Comparison of ENCODE assay signal across 8 cellular contexts in the genomic region with DNA sequence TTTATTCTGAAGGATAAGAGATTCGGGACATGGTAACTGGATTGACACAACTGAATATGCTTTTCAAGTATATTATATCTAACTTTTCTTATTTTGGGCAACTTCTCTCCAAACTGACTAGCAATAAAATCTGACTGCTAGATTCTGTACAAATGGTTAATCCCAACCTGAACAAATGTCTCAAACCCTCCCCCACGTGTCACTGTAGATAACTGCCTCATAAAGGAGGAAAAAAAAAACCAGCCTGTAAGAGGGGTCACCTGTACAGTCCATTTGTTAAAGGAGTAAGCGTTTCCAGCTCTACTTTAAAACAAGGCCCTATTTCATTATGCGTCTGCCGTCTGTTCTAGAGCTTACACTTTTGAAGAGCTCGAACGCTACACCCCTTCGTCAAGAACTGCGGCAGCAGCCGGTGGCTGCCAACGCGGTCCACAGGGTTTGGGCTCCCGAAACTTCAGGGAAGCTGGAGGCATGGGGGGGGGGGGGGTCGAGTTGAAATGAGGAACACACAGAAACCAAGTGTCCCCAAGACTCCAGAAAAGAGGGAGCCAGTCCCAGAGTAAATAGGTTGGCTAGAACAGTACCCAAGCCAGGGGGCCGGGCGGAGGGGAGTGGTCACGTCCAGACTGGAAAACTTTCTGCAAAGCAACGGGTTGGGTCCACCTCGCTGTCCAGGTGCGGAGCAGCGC. TPM values are rescaled to one million over a fixed set of nuclear protein-coding genes. Genes with fewer than 3 reads are reported as not detected.
A peak's percentile ranks its signal among the peaks of the same experiment; 100 is the strongest.
DNase-seq lines count a peak whose midpoint lies in the region; ATAC-seq, FAIRE-seq and TF ChIP-seq lines count a peak whose summit lies in the region.

No MANE protein-coding gene starts in this region.

- peaks cover 54% of the 10 kb centered on the region for H3K79me2 ChIP-seq in Loucy (ENCODE audit: insufficient read depth, low read length)

- H3K27ac Mint-ChIP-seq in activated naive CD4-positive, alpha-beta T cell treated with anti-CD3 and anti-CD28 coated beads, Interleukin-2, amount 50 U/mL, for 72 hours: peak overlapping the region; percentile 87 to 97

- peak overlapping the region; percentile 85 for H3K9ac ChIP-seq in Loucy (ENCODE audit: low read depth, low read length, poor library complexity, severe bottlenecking)

- no peak for FAIRE-seq in GM19239 (lab: Jason Lieb, UNC)

- no peaks in the 10 kb centered on the region for H3K9me2 ChIP-seq in Loucy (replicated peaks; ENCODE audit: low read depth, low read length)

- peaks cover 0 to 12% of the 10 kb centered on the region in 2 donors for H3K36me3 Mint-ChIP-seq in activated naive CD4-positive, alpha-beta T cell treated with anti-CD3 and anti-CD28 coated beads, Interleukin-2, amount 50 U/mL, for 72 hours

- H3K27ac ChIP-seq in right cardiac atrium (ENCODE audit: low read length): peak overlapping the region; percentile 48

- no peaks in the 10 kb centered on the region for H3F3A ChIP-seq in Loucy (ENCODE audit: low read depth)

- H4K20me1 ChIP-seq in Loucy (ENCODE audit: insufficient read depth, low read length, poor library complexity, severe bottlenecking): peaks cover 40% of the 10 kb centered on the region

- no peaks in the 10 kb centered on the region for H3K27me3 ChIP-seq in Loucy (ENCODE audit: insufficient read depth, low read length, poor library complexity, severe bottlenecking)
- H3K27me3 ChIP-seq in right cardiac atrium (ENCODE audit: control insufficient read depth, insufficient read depth): no peaks in the 10 kb centered on the region

- peak overlapping the region; percentile 85 for H3K4me2 ChIP-seq in Loucy (ENCODE audit: low read depth, low read length, poor library complexity, severe bottlenecking)

- no peaks in the 10 kb centered on the region for H3K36me3 ChIP-seq in Loucy (ENCODE audit: insufficient read depth, low read length)

- H3K9me3 ChIP-seq in Loucy (ENCODE audit: insufficient read depth, low read depth, low read length) (no peaks in the 10 kb centered on the region), right cardiac atrium (ENCODE audit: control insufficient read depth, low read length) (no peaks in the 10 kb centered on the region)

- TF ChIP-seq CTCF in Loucy (conservative IDR thresholded peaks at IDR 0.05; ENCODE audit: low read length): no peak

- ATAC-seq in activated naive CD4-positive, alpha-beta T cell treated with anti-CD3 and anti-CD28 coated beads, Interleukin-2, amount 50 U/mL, for 72 hours: peak; percentile 60 to 75
- ATAC-seq in right cardiac atrium (peak; percentile 81 to 86), sciatic nerve (peak; percentile 66)

- peak; percentile 45 to 78 for DNase-seq in NCI-H2081 (lab: John Stamatoyannopoulos, UW)
- no peak for DNase-seq in NCI-H2081 treated with DMSO at 0.1 percent for 48 hours (lab: John Stamatoyannopoulos, UW)
- peak; percentile 3 for DNase-seq in HCEC 1CT
- DNase-seq in activated naive CD4-positive, alpha-beta T cell treated with anti-CD3 and anti-CD28 coated beads, Interleukin-2, amount 50 U/mL, for 72 hours (ENCODE audit: low spot score in 2 of 2): no peak
- DNase-seq in right cardiac atrium: no peak
- DNase-seq in sciatic nerve (ENCODE audit: low spot score): no peak
- no peak for DNase-seq in GM19239 (ENCODE audit: insufficient read length, low spot score)

- H3K9me3 Mint-ChIP-seq in activated naive CD4-positive, alpha-beta T cell treated with anti-CD3 and anti-CD28 coated beads, Interleukin-2, amount 50 U/mL, for 72 hours: no peaks in the 10 kb centered on the region

- H3K4me1 ChIP-seq in Loucy (ENCODE audit: insufficient read depth, low read length, poor library complexity, severe bottlenecking) (peaks cover 46% of the 10 kb centered on the region), right cardiac atrium (ENCODE audit: control insufficient read depth, insufficient read depth, low read length) (no peaks in the 10 kb centered on the region)

- H2AFZ ChIP-seq in Loucy (ENCODE audit: low read length): peak overlapping the region; percentile 95

- intact Hi-C loops in right cardiac atrium (cut with DNase I): no loop called here
- intact Hi-C loops in sciatic nerve (cut with DNase I): no loop called here

- H3K4me3 ChIP-seq in Loucy (ENCODE audit: low read length, poor library complexity, severe bottlenecking) (peak overlapping the region; percentile 84), right cardiac atrium (ENCODE audit: low read length) (peak overlapping the region; percentile 80)

- WGBS in right cardiac atrium: 3% methylated on average over 21 of the region's 21 CpGs

RNA-seq across cellular contexts. Expression of a gene that starts 0.5 kb away (rescaled TPM):
- 10 to 100 TPM; 30.9 to 49.2 TPM for total RNA-seq in activated naive CD4-positive, alpha-beta T cell treated with anti-CD3 and anti-CD28 coated beads, Interleukin-2, amount 50 U/mL, for 72 hours
- total RNA-seq in right cardiac atrium: 10 to 100 TPM; 40.6 to 59.2 (median 46.7) TPM
- 18.5 TPM for polyA plus RNA-seq in right cardiac atrium
- 55.7 TPM for total RNA-seq in sciatic nerve

RNA-seq across cellular contexts. Expression of a gene that starts 0.6 kb away (rescaled TPM):
- total RNA-seq in activated naive CD4-positive, alpha-beta T cell treated with anti-CD3 and anti-CD28 coated beads, Interleukin-2, amount 50 U/mL, for 72 hours: 10 to 100 TPM in 1 of 2 donors, 1 to 10 TPM in 1; 8.9 to 11.7 TPM
- total RNA-seq in right cardiac atrium (1 to 10 TPM; 6.8 to 8.4 (median 7.9) TPM), sciatic nerve (6.6 TPM)
- polyA plus RNA-seq in right cardiac atrium: 6.1 TPM

RNA-seq across cellular contexts. Expression of a gene that starts 16.8 kb away (rescaled TPM):
- 10 to 100 TPM; 19.5 to 23.3 TPM for total RNA-seq in activated naive CD4-positive, alpha-beta T cell treated with anti-CD3 and anti-CD28 coated beads, Interleukin-2, amount 50 U/mL, for 72 hours
- 100 to 1,000 TPM in 2 of 4 donors, 10 to 100 TPM in 2; 91.8 to 107 (median 103) TPM for total RNA-seq in right cardiac atrium
- 53.8 TPM for polyA plus RNA-seq in right cardiac atrium
- 76.4 TPM for total RNA-seq in sciatic nerve

Comparison
In these comparisons a context has a peak if more than half of its experiments do, and no peak if none do; other contexts are left out.
1. DNase-seq: peak in NCI-H2081 (2 of 2) and HCEC 1CT (single experiment); none in NCI-H2081 treated with DMSO at 0.1 percent for 48 hours (single experiment), activated naive CD4-positive, alpha-beta T cell treated with anti-CD3 and anti-CD28 coated beads, Interleukin-2, amount 50 U/mL, for 72 hours (0 of 2), right cardiac atrium (0 of 3), sciatic nerve (single experiment) and GM19239 (single experiment).
2. Peak in every context shown above with its lines, with median percentiles within 50 percentile points of each other: ATAC-seq.